8 cellular contexts compared by ENCODE assay signal in the genomic region with DNA sequence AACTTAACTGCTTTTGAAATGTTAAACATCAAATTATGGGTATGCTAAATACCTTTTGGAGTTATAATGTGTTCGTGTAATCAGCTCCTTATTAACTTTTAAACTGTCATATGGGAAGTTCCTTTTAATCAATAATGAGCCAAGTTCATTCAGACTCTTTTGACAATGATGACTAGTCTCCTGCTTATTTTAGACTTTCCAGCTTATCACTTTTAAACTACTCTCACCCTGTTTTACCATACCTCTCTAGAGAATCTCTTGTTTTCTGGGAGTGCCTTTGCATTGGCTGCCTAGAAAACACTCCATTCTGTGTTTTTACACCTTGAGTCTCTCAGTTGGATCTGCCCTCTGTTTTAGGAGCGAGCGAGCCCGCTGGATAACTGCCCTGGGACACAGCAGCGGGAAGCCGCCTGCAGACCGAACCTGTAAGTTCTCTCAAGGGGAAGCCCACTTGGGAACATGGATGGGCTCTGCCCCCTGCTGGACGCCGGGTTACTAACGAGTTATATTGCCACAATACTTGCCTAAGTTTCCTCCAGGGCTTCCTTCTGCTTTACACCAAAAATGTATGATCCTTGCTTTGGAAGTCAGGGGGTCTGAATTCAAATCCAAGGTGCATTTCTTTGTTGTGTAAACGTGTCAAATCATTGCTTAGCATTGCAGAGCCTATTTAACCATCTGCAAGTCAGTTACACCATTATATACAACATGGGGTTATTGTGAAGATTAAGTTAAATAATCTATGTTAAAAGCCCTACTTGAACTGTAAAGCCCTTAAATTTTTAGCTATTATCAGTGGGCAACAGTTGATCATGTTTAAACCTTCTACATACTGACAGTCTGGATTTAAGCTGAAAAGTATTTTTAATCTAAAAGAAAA.
A peak's percentile ranks its signal among the peaks of the same experiment; 100 is the strongest.
DNase-seq lines count a peak whose midpoint lies in the region; ATAC-seq and TF ChIP-seq lines count a peak whose summit lies in the region.

No MANE protein-coding gene starts in this region.

- DNase-seq in GM13977 (ENCODE audit: low spot score) (peak; percentile 58), NCI-H1417 (lab: John Stamatoyannopoulos, UW) (peak; percentile 75 to 91 (median 79)), adipocyte (ENCODE audit: low read depth) (peak; percentile 89), heart right ventricle (peak; percentile 88 to 89), putamen (ENCODE audit: low spot score) (peak; percentile 77), cerebellar nuclear complex (lab: John Stamatoyannopoulos, UW) (no peak)

- H3K9me2 ChIP-seq in SU-DHL-6 (replicated peaks; ENCODE audit: insufficient read depth, low read length) = no peaks in the 10 kb centered on the region

- ATAC-seq in HG02798 (IDR thresholded peaks at IDR 0.05; ENCODE audit: poor library complexity, unreplicated experiment) (peak; percentile 93), heart right ventricle (peak; percentile 77 to 97 (median 94))

- H3K36me3 ChIP-seq in SU-DHL-6 (ENCODE audit: low read length) (peaks cover 11% of the 10 kb centered on the region; the same call in 1 of the 2 replicates), adipocyte (ENCODE audit: control insufficient read depth, insufficient read depth, low read length, severe bottlenecking) (peaks cover 67% of the 10 kb centered on the region), heart right ventricle (peaks cover 0 to 68% (median 14%) of the 10 kb centered on the region in 9 donors)

- TF ChIP-seq CTCF in GM13977 (IDR thresholded peaks at IDR 0.05; ENCODE audit: extremely low read depth, insufficient read depth, missing control alignments) = peak; percentile 70
- peak; percentile 79 for TF ChIP-seq CTCF in SU-DHL-6 (IDR thresholded peaks at IDR 0.05; ENCODE audit: insufficient read depth, low read length, poor library complexity, severe bottlenecking)
- peak; percentile 83 to 98 (median 92) for TF ChIP-seq CTCF in heart right ventricle (IDR thresholded peaks at IDR 0.05)

- peaks cover 6% of the 10 kb centered on the region for H3K4me1 ChIP-seq in adipocyte (ENCODE audit: control insufficient read depth, insufficient read depth, low read length)
- H3K4me1 ChIP-seq in heart right ventricle = peaks cover 0 to 13% (median 4%) of the 10 kb centered on the region in 9 donors

- no peaks in the 10 kb centered on the region for H3K79me2 ChIP-seq in SU-DHL-6 (ENCODE audit: insufficient read depth, low read length)

- H3K4me3 ChIP-seq in SU-DHL-6 (ENCODE audit: insufficient read depth, low read length, poor library complexity, severe bottlenecking) (no peak overlapping the region), adipocyte (ENCODE audit: low read length) (peak overlapping the region; percentile 52), heart right ventricle (peak overlapping the region in 2 of 10 donors; percentile 4 to 28)

- H4K20me1 ChIP-seq in SU-DHL-6 (ENCODE audit: low read depth, low read length) = no peaks in the 10 kb centered on the region

- H2AFZ ChIP-seq in SU-DHL-6 (ENCODE audit: low read depth, low read length, severe bottlenecking) = no peak overlapping the region

- H3K9ac ChIP-seq in SU-DHL-6 (ENCODE audit: low read length) (no peak overlapping the region), adipocyte (ENCODE audit: low read length) (peak overlapping the region; percentile 0)

- H3K27ac ChIP-seq in SU-DHL-6 (ENCODE audit: low read depth, low read length) = no peak overlapping the region
- no peak overlapping the region for H3K27ac ChIP-seq in heart right ventricle

- H3K4me2 ChIP-seq in SU-DHL-6 (ENCODE audit: low read depth, low read length, poor library complexity, severe bottlenecking) = no peak overlapping the region

- H3K27me3 ChIP-seq in SU-DHL-6 (ENCODE audit: low read length) = no peaks in the 10 kb centered on the region
- no peaks in the 10 kb centered on the region for H3K27me3 ChIP-seq in adipocyte (replicated peaks; ENCODE audit: control insufficient read depth, insufficient read depth, low read length)
- H3K27me3 ChIP-seq in heart right ventricle = no peaks in the 10 kb centered on the region

- H3K9me3 ChIP-seq in SU-DHL-6 (ENCODE audit: insufficient read depth, low read length) (no peaks in the 10 kb centered on the region), adipocyte (ENCODE audit: control insufficient read depth, low read length) (no peaks in the 10 kb centered on the region), heart right ventricle (no peaks in the 10 kb centered on the region)

- peaks cover 5% of the 10 kb centered on the region; the same call in 1 of the 2 replicates for H3F3A ChIP-seq in SU-DHL-6 (ENCODE audit: insufficient read depth)

- intact Hi-C loops in heart right ventricle (cut with DNase I) = loop anchor here in 9 of 10 donors (1.0 to 10.0 kb wide), 11 partner anchors 128 to 1228 kb away; a partner anchor contains a TSS

- 5 to 7% methylated on average over 11 of the region's 11 CpGs for WGBS in heart right ventricle, 2 donors

- in situ Hi-C loops in GM13977 (cut with MboI; ENCODE audit: low pct_unique_long_range_greater_than_20kb, low sequenced_read_pairs, unreplicated experiment) = no loop called here

Comparison
In these comparisons a context has a peak if more than half of its experiments do, and no peak if none do; other contexts are left out.
1. DNase-seq: peak in GM13977 (single experiment), NCI-H1417 (3 of 3), adipocyte (single experiment), heart right ventricle (2 of 2) and putamen (single experiment); none in cerebellar nuclear complex (0 of 2).
2. Peak in every context shown above with its lines, with median percentiles within 50 percentile points of each other: CTCF ChIP-seq.